20 cellular contexts compared by ENCODE assay signal in the genomic region with DNA sequence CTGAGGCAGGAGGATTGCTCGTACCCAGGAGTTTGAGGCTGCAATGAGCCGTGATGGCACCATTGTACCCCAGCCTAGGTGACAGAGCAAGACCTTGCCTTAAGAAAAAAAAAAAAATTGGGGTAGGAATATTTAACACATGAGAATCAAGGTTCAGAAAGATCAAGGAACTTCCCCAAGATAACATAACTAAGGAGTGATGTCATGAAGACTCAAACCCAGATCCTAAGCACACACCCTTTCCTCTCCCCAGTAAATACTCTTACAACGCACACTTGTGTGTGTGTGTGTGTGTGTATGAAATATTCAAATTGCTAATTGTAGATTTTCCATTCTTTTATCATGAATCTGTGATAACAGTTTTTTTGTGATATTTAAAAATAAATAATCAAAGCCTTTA.
"Had no signal": no experiment of that assay in that cellular context is flagged by ENCODE, and none has a peak within 500 bp of the region (broad histone marks: within the 10 kb centered on the region; RNA-seq: fewer than 3 reads in every experiment).

No MANE protein-coding gene starts in this region.

- H3K4me3 ChIP-seq: left lung, ovary, stomach, thoracic aorta, upper lobe of right lung had no signal

- DNase-seq: activated CD4-positive, alpha-beta T cell treated with anti-CD3 and anti-CD28 coated beads for 4 hours; activated CD8-positive, alpha-beta T cell treated with anti-CD3 and anti-CD28 coated beads for 36 hours; activated effector memory CD4-positive, alpha-beta T cell treated with anti-CD3 and anti-CD28 coated beads, Interleukin-2, amount 50 U/mL, for 16 hours; activated T-cell treated with anti-CD3 and anti-CD28 coated beads, Interleukin-2, amount 50 U/mL, for 4 hours; amniotic stem cell; cortex of kidney; effector CD8-positive, alpha-beta T cell; head of caudate nucleus; left lung; mammary epithelial cell; naive thymus-derived CD4-positive, alpha-beta T cell; ovary; stimulated activated CD4-positive, alpha-beta T cell treated with anti-CD3 and anti-CD28 coated beads, Interleukin-12 subunit alpha, Interleukin-12 subunit beta, amount 100 ng/mL, for 4 hours; stimulated activated CD4-positive, alpha-beta T cell treated with anti-CD3 and anti-CD28 coated beads, Interleukin-2, amount 100 ng/mL, for 24 hours; stomach; T-helper 2 cell; upper lobe of right lung had no signal

- H3K9me3 ChIP-seq: left lung, ovary, stomach, thoracic aorta, upper lobe of right lung had no signal

- H3K36me3 ChIP-seq: left lung, ovary, stomach, thoracic aorta, upper lobe of right lung had no signal

- H3K27me3 ChIP-seq: left lung, ovary, stomach, upper lobe of right lung had no signal

- FAIRE-seq: frontal cortex had no signal

- H3K27ac ChIP-seq: epithelial cell of prostate, left lung, ovary, stomach, thoracic aorta, upper lobe of right lung had no signal

- ATAC-seq: activated CD8-positive, alpha-beta T cell treated with anti-CD3 and anti-CD28 coated beads for 36 hours; activated T-cell treated with anti-CD3 and anti-CD28 coated beads, Interleukin-2, amount 50 U/mL, for 4 hours; left lung; naive thymus-derived CD4-positive, alpha-beta T cell; upper lobe of right lung had no signal

- H3K4me1 ChIP-seq: left lung, stomach, upper lobe of right lung had no signal
